In the genomic region with DNA sequence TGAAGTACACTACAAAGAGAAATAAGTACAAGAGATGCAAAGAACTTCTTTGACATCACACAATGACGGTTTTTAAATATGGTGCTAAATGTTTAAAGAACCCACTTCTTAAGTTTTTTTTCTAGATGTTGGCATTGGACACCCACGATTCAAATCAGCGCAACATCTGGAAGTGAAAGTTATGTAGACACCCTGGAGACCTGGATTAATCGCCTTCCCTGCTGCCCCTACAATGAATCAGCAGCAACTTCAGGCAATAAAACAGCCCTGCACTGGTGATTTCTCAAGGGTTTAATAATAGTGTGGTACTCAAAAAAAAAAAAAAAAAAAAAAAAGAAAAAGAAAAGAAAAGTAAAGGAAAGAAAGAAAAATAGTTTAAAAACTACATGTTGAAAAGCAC, we compare ENCODE assay signal across 16 cellular contexts.
"Had no signal": no experiment of that assay in that cellular context is flagged by ENCODE, and none has a peak within 500 bp of the region (broad histone marks: within the 10 kb centered on the region; RNA-seq: fewer than 3 reads in every experiment).

No MANE protein-coding gene starts in this region.

- H3K27ac ChIP-seq: coronary artery, gastroesophageal sphincter, prostate gland, suprapubic skin, upper lobe of left lung had no signal

- H3K4me3 ChIP-seq: coronary artery, gastroesophageal sphincter, prostate gland, suprapubic skin, upper lobe of left lung had no signal

- H3K27me3 ChIP-seq: gastroesophageal sphincter, suprapubic skin, upper lobe of left lung had no signal

- DNase-seq: activated B cell treated with CpG ODN at 0.5 μM for 24 hours; activated CD4-positive, alpha-beta T cell treated with anti-CD3 and anti-CD28 coated beads, Interleukin-2, amount 10 ng/mL, durations not matched to agents 7 days and 5 days; activated CD8-positive, alpha-beta memory T cell treated with anti-CD3 and anti-CD28 coated beads for 24 hours; activated naive CD4-positive, alpha-beta T cell treated with anti-CD3 and anti-CD28 coated beads, Interleukin-2, amount 10 ng/mL, durations not matched to agents 7 days and 5 days; caudate nucleus; effector CD8-positive, alpha-beta T cell; kidney; naive thymus-derived CD4-positive, alpha-beta T cell; stimulated activated CD4-positive, alpha-beta T cell treated with anti-CD3 and anti-CD28 coated beads, Interleukin-2, amount 100 ng/mL, for 48 hours; stimulated activated CD8-positive, alpha-beta memory T cell treated with anti-CD3 and anti-CD28 coated beads, Interleukin-4, amount 100 ng/mL, for 48 hours; stimulated activated naive CD8-positive, alpha-beta T cell treated with anti-CD3 and anti-CD28 coated beads, Interleukin-15, Interleukin-2, amounts not matched to agents 100 U/mL and 50 U/mL, for 24 hours; upper lobe of left lung had no signal

- H3K9me3 ChIP-seq: gastroesophageal sphincter, prostate gland, suprapubic skin, upper lobe of left lung had no signal

- H3K36me3 ChIP-seq: gastroesophageal sphincter, prostate gland, suprapubic skin, upper lobe of left lung had no signal

- H3K4me1 ChIP-seq: gastroesophageal sphincter, prostate gland, suprapubic skin, upper lobe of left lung had no signal
